8 cellular contexts compared by ENCODE assay signal in the genomic region with DNA sequence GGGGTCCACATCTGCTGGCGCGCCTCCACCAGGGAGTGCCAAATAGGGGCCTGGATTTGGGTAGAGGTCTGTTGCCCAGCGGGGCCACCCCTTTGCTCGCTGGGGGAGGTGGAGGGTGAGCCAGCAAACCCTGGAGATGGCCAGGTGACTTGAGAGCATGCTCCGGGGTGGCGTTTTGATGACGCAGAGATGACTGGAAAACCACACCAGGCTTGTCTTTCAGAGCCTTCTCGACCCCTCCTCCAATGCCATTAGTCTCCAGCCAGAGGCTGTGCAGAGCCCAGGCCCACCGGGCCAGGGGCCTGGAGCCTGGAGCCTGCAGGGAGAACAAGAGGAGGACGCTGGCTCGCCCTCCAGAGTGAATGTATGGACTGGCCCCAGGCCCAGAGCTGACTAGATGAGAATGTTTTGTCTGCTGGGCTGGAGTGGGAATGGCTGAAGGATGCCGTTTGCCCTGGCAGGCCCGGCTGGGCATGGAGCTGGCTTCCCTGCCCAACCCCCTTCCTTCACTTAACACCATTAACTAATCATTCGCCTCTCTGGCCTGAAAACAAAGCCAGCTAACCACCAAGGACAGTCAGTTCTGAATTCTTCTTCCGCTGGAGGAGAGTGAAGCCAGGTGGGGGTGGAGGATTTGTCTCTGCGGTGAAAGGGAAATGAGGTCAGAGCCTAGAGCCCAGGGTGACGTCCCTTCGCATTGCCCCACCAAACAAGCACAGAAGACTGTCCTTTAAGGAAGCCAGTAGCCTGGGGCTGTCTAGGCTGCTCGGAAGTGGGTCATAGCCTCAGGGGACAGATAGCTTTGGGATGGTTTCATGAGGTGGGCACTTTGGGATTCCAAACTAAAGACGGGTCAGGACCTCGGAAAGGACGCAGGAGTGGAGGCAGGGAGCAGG.
DNase-seq lines count a peak whose midpoint lies in the region; ATAC-seq, FAIRE-seq and TF ChIP-seq lines count a peak whose summit lies in the region.

No MANE protein-coding gene starts in this region.

- ATAC-seq in GM18505 (IDR thresholded peaks at IDR 0.05; ENCODE audit: unreplicated experiment) (no peak), GM18511 (IDR thresholded peaks at IDR 0.05; ENCODE audit: unreplicated experiment) (no peak), HG03442 (IDR thresholded peaks at IDR 0.05; ENCODE audit: unreplicated experiment) (no peak)

- no peaks in the 10 kb centered on the region for H3K36me3 ChIP-seq in mucosa of stomach (ENCODE audit: control insufficient read depth, insufficient read depth, low read length)

- DNase-seq in NCI-H69 (lab: John Stamatoyannopoulos, UW) (peak; percentile 24), cerebellar cortex (ENCODE audit: low spot score) (peak; percentile 67), D721Med (ENCODE audit: insufficient read length, low spot score) (no peak)

- peak overlapping the region; percentile 37 for H3K9ac ChIP-seq in mucosa of stomach (ENCODE audit: low read length)

- no peak for FAIRE-seq in D721Med (lab: Jason Lieb, UNC)

- no peaks in the 10 kb centered on the region for H3K9me3 ChIP-seq in mucosa of stomach (ENCODE audit: control insufficient read depth, low read length)

- H3K27me3 ChIP-seq in mucosa of stomach (ENCODE audit: control insufficient read depth, insufficient read depth, low read length): peaks cover 66% of the 10 kb centered on the region

- no peak overlapping the region for H3K4me3 ChIP-seq in mucosa of stomach (ENCODE audit: low read length)

- H3K4me1 ChIP-seq in mucosa of stomach (ENCODE audit: control insufficient read depth, insufficient read depth, low read length): peaks cover 44% of the 10 kb centered on the region

- TF ChIP-seq POLR2A in GM15510 (IDR thresholded peaks at IDR 0.05; ENCODE audit: borderline replicate concordance, extremely low read depth, insufficient read length) (peak; percentile 18), GM18505 (IDR thresholded peaks at IDR 0.05; ENCODE audit: borderline replicate concordance, extremely low read depth, insufficient read depth, insufficient read length) (no peak)

- TF ChIP-seq CTCF in D721Med (IDR thresholded peaks at IDR 0.05; ENCODE audit: insufficient read depth, missing control alignments): no peak
